11 cellular contexts compared by ENCODE assay signal in the genomic region with DNA sequence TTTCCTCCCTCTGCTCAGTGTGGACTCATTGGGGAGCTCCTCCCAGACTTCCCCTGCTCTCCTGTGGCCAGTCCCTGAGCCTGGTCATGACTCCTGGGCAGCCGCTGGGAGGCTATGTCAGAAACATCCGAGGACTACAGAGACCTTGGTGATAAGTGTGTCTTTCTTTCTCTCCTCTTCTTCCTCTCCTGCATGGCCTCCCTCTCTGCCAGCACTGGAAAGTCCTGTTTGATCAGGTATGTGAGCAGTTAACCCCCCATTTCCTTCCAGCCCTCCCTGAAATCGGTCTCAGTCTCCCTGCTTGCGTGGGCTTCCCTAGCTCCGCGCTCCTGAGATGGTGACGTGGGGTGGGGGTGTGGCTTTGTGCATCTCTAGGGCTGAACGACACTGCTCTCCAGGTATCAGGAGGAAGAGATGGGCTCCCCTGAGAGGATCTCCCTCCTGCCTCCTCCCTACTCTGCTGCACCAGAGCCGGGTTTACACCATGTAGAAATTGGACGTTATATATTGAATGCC. TPM values are rescaled to one million over a fixed set of nuclear protein-coding genes. Genes with fewer than 3 reads are reported as not detected.
DNase-seq lines count a peak whose midpoint lies in the region; ATAC-seq and TF ChIP-seq lines count a peak whose summit lies in the region.
"Had no signal": no experiment of that assay in that cellular context is flagged by ENCODE, and none has a peak within 500 bp of the region (broad histone marks: within the 10 kb centered on the region; RNA-seq: fewer than 3 reads in every experiment).

No MANE protein-coding gene starts in this region.

- no peaks in the 10 kb centered on the region for H3K9me3 ChIP-seq in right cardiac atrium (ENCODE audit: control insufficient read depth, low read length)
- no peaks in the 10 kb centered on the region for H3K9me3 ChIP-seq in thoracic aorta
- H3K9me3 ChIP-seq: right atrium auricular region, tibial artery had no signal

- no peaks in the 10 kb centered on the region for H3K9me3 Mint-ChIP-seq in activated T-cell treated with anti-CD3 and anti-CD28 coated beads, Interleukin-2, amount 50 U/mL, for 4 hours

- H3K4me3 ChIP-seq in right cardiac atrium (ENCODE audit: low read length) (no peak overlapping the region), thoracic aorta (peak overlapping the region; percentile 7)

- H3K36me3 ChIP-seq in thoracic aorta = no peaks in the 10 kb centered on the region
- H3K36me3 ChIP-seq: right atrium auricular region, tibial artery had no signal

- intact Hi-C loops in right cardiac atrium (cut with DNase I) (no loop called here), left ventricle myocardium superior (cut with micrococcal nuclease) (no loop called here)

- no peaks in the 10 kb centered on the region for H3K36me3 Mint-ChIP-seq in activated T-cell treated with anti-CD3 and anti-CD28 coated beads, Interleukin-2, amount 50 U/mL, for 4 hours (ENCODE audit: insufficient read depth)

- ATAC-seq in right cardiac atrium (peak; percentile 23 to 40), left ventricle myocardium superior (no peak), thoracic aorta (ENCODE audit: insufficient number of reproducible peaks, low FRiP score, low read depth) (no peak), GM19397 (IDR thresholded peaks at IDR 0.05; ENCODE audit: unreplicated experiment) (no peak)
- ATAC-seq in activated T-cell treated with anti-CD3 and anti-CD28 coated beads, Interleukin-2, amount 50 U/mL, for 4 hours = no peak

- 19% methylated on average over 10 of the region's 10 CpGs for WGBS in right cardiac atrium

- H3K4me3 Mint-ChIP-seq in activated T-cell treated with anti-CD3 and anti-CD28 coated beads, Interleukin-2, amount 50 U/mL, for 4 hours = peak overlapping the region; percentile 73

- peaks cover 69% of the 10 kb centered on the region for H3K27me3 Mint-ChIP-seq in activated T-cell treated with anti-CD3 and anti-CD28 coated beads, Interleukin-2, amount 50 U/mL, for 4 hours (ENCODE audit: low read depth)

- no peak for DNase-seq in right cardiac atrium
- DNase-seq in left ventricle myocardium superior = no peak
- peak; percentile 14 for DNase-seq in activated T-cell treated with anti-CD3 and anti-CD28 coated beads, Interleukin-2, amount 50 U/mL, for 4 hours
- DNase-seq in islet precursor cell = peak; percentile 82
- no peak for DNase-seq in thoracic aorta (ENCODE audit: low spot score)
- no peak for DNase-seq in cortex of kidney (lab: John Stamatoyannopoulos, UW)
- no peak for DNase-seq in DMS 273 treated with DMSO at 0.1 percent for 48 hours (lab: John Stamatoyannopoulos, UW)
- DNase-seq: tibial artery had no signal

- no peak for TF ChIP-seq CTCF in thoracic aorta (IDR thresholded peaks at IDR 0.05)

- H3K4me1 ChIP-seq in right cardiac atrium (ENCODE audit: control insufficient read depth, insufficient read depth, low read length) (no peaks in the 10 kb centered on the region), thoracic aorta (ENCODE audit: control insufficient read depth in 1 of 2, low read depth in 2 of 2) (peaks cover 11 to 27% of the 10 kb centered on the region in 2 donors)

- H3K4me1 Mint-ChIP-seq in activated T-cell treated with anti-CD3 and anti-CD28 coated beads, Interleukin-2, amount 50 U/mL, for 4 hours (ENCODE audit: low read depth) = peaks cover 16% of the 10 kb centered on the region

- no peaks in the 10 kb centered on the region for H3K27me3 ChIP-seq in right cardiac atrium (ENCODE audit: control insufficient read depth, insufficient read depth)
- no peaks in the 10 kb centered on the region for H3K27me3 ChIP-seq in thoracic aorta (replicated peaks; ENCODE audit: insufficient read depth)
- H3K27me3 ChIP-seq: right atrium auricular region had no signal

- H3K27ac ChIP-seq in right cardiac atrium (ENCODE audit: low read length) = no peak overlapping the region
- no peak overlapping the region for H3K27ac ChIP-seq in thoracic aorta
- H3K27ac ChIP-seq: tibial artery had no signal

RNA-seq across cellular contexts. Expression of a gene that starts 2.1 kb away (rescaled TPM):
- total RNA-seq in right cardiac atrium = 10 to 100 TPM; 19.6 to 51.1 (median 38.3) TPM
- 40.0 TPM for polyA plus RNA-seq in right cardiac atrium
- 3.1 TPM for total RNA-seq in left ventricle myocardium superior
- total RNA-seq in activated T-cell treated with anti-CD3 and anti-CD28 coated beads, Interleukin-2, amount 50 U/mL, for 4 hours = under 1 TPM; 0.11 to 0.20 (median 0.16) TPM
- under 1 TPM in 1 of 2 donors, not detected in 1; 0.63 TPM for total RNA-seq in thoracic aorta
- total RNA-seq: glomerular endothelial cell had no signal

Comparison
In these comparisons a context has a peak if more than half of its experiments do, and no peak if none do; other contexts are left out.
1. ATAC-seq: peak in right cardiac atrium (2 of 2); none in left ventricle myocardium superior (single experiment), activated T-cell treated with anti-CD3 and anti-CD28 coated beads, Interleukin-2, amount 50 U/mL, for 4 hours (0 of 2), thoracic aorta (single experiment) and GM19397 (single experiment).
2. DNase-seq: peak in activated T-cell treated with anti-CD3 and anti-CD28 coated beads, Interleukin-2, amount 50 U/mL, for 4 hours (single experiment) and islet precursor cell (single experiment); none in right cardiac atrium (0 of 3), left ventricle myocardium superior (single experiment), thoracic aorta (single experiment), cortex of kidney (single experiment) and DMS 273 treated with DMSO at 0.1 percent for 48 hours (single experiment).